Comparison of ENCODE assay signal across 8 cellular contexts in the genomic region with DNA sequence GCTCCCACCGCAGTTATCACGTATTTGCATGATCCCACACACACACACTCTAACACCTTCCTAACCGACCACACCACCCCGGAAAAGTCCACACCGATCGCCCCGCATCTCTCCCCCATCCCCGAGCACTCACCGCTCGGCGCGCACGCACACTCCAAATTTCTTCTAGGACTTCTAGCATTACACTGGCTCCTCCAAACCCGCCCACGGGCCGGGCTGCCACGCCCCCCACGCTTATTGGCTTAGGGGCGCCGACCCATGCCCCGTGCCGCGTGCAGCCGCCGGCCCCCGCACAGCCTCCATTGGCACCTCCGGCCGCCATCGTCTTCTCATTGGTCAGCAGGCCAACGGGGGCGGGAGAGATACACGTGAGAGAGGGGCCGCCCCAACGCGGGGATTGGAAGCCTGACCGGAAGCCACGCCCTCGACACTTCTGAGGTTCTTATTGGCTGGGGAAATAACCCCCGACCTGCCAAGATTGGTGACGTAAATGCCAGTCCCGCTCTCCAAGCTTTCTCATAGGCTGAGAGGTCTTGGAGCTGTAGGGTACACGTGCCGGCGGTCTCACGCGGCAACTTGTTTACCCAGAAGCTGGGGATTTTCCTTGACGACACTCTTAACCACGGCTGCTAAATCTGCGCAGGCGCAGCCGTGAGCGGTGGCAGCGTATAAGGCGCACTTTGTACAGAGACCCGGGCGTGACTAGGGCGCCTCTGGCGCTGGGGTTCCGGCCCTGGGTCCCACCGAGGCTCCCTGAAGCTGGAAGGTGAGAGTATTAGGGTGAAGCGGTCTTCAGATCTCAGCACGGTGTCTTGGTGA. TPM values are rescaled to one million over a fixed set of nuclear protein-coding genes. Genes with fewer than 3 reads are reported as not detected.
DNase-seq lines count a peak whose midpoint lies in the region; ATAC-seq and TF ChIP-seq lines count a peak whose summit lies in the region.

No MANE protein-coding gene starts in this region.

- DNase-seq in HFFc6 (peak; percentile 100), NB4 (ENCODE audit: low read depth) (peak; percentile 99), SK-N-DZ (ENCODE audit: low spot score) (peak; percentile 100), glutamatergic neuron (peak; percentile 99), osteocyte (ENCODE audit: extremely low spot score, unreplicated experiment) (peak; percentile 100), thyroid gland (peak; percentile 100)
- DNase-seq in activated naive CD4-positive, alpha-beta T cell treated with anti-CD3 and anti-CD28 coated beads, Interleukin-2, amount 50 U/mL, for 72 hours (ENCODE audit: low spot score in 2 of 2) = peak; percentile 99 to 100

- peak overlapping the region; percentile 98 to 100 (median 100) for H3K27ac ChIP-seq in thyroid gland

- intact Hi-C loops in thyroid gland (cut with DNase I) = no loop called here

- H3K36me3 ChIP-seq in thyroid gland = peaks cover 4 to 13% of the 10 kb centered on the region in 2 donors

- ATAC-seq in activated naive CD4-positive, alpha-beta T cell treated with anti-CD3 and anti-CD28 coated beads, Interleukin-2, amount 50 U/mL, for 72 hours = peak; percentile 70 to 82

- H3K9me3 ChIP-seq in thyroid gland = no peaks in the 10 kb centered on the region

- H3K4me3 Mint-ChIP-seq in HFFc6 (no peak overlapping the region), glutamatergic neuron (ENCODE audit: unreplicated experiment) (no peak overlapping the region), osteocyte (ENCODE audit: unreplicated experiment) (no peak overlapping the region)

- H3K27me3 Mint-ChIP-seq in HFFc6 (ENCODE audit: insufficient read depth) = peaks cover 14% of the 10 kb centered on the region
- H3K27me3 Mint-ChIP-seq in glutamatergic neuron (ENCODE audit: unreplicated experiment) = peaks cover 18% of the 10 kb centered on the region
- no peaks in the 10 kb centered on the region for H3K27me3 Mint-ChIP-seq in osteocyte (ENCODE audit: unreplicated experiment)

- H3K27ac Mint-ChIP-seq in HFFc6 (no peak overlapping the region), glutamatergic neuron (ENCODE audit: unreplicated experiment) (no peak overlapping the region), osteocyte (ENCODE audit: unreplicated experiment) (no peak overlapping the region)
- no peak overlapping the region for H3K27ac Mint-ChIP-seq in activated naive CD4-positive, alpha-beta T cell treated with anti-CD3 and anti-CD28 coated beads, Interleukin-2, amount 50 U/mL, for 72 hours

- TF ChIP-seq POLR2A in NB4 (IDR thresholded peaks at IDR 0.05; ENCODE audit: extremely low read depth, insufficient read length) (peak; percentile 46), thyroid gland (IDR thresholded peaks at IDR 0.05) (peak; percentile 100)

- H3K4me1 Mint-ChIP-seq in HFFc6 (ENCODE audit: low read depth) (peaks cover 26% of the 10 kb centered on the region), glutamatergic neuron (ENCODE audit: low read depth, unreplicated experiment) (peaks cover 28% of the 10 kb centered on the region), osteocyte (ENCODE audit: unreplicated experiment) (peaks cover 50% of the 10 kb centered on the region)

- no peaks in the 10 kb centered on the region for H3K27me3 ChIP-seq in thyroid gland

- peak; percentile 21; the same call in 1 of the 2 replicates for TF ChIP-seq CTCF in HFFc6 (IDR thresholded peaks at IDR 0.05)
- TF ChIP-seq CTCF in NB4 (IDR thresholded peaks at IDR 0.05; ENCODE audit: low read depth, low read length) = no peak
- no peak for TF ChIP-seq CTCF in glutamatergic neuron (IDR thresholded peaks at IDR 0.05; ENCODE audit: partially characterized antibody, unreplicated experiment)
- TF ChIP-seq CTCF in osteocyte (IDR thresholded peaks at IDR 0.05) = peak; percentile 8
- no peak for TF ChIP-seq CTCF in thyroid gland (IDR thresholded peaks at IDR 0.05)

- WGBS in thyroid gland, 2 donors = 1% methylated on average over 33 to 53 of the region's 62 CpGs

- H3K4me1 ChIP-seq in thyroid gland = peaks cover 30 to 54% of the 10 kb centered on the region in 2 donors

- H3K9me3 Mint-ChIP-seq in HFFc6 (no peaks in the 10 kb centered on the region), glutamatergic neuron (ENCODE audit: unreplicated experiment) (peaks cover 18% of the 10 kb centered on the region), osteocyte (ENCODE audit: unreplicated experiment) (no peaks in the 10 kb centered on the region)
- H3K9me3 Mint-ChIP-seq in activated naive CD4-positive, alpha-beta T cell treated with anti-CD3 and anti-CD28 coated beads, Interleukin-2, amount 50 U/mL, for 72 hours = no peaks in the 10 kb centered on the region

- peak overlapping the region; percentile 77 for H3K4me3 ChIP-seq in GM08714 (ENCODE audit: low read length)
- H3K4me3 ChIP-seq in NB4 (ENCODE audit: low read depth, low read length) = peak overlapping the region; percentile 59
- H3K4me3 ChIP-seq in thyroid gland (replicated peaks in 1 of 3) = peak overlapping the region; percentile 63 to 100 (median 81)

- peaks cover 4% of the 10 kb centered on the region; the same call in 1 of the 2 replicates for H3K36me3 Mint-ChIP-seq in HFFc6 (ENCODE audit: low read depth)
- H3K36me3 Mint-ChIP-seq in activated naive CD4-positive, alpha-beta T cell treated with anti-CD3 and anti-CD28 coated beads, Interleukin-2, amount 50 U/mL, for 72 hours = peaks cover 5 to 17% of the 10 kb centered on the region in 2 donors
- no peaks in the 10 kb centered on the region for H3K36me3 Mint-ChIP-seq in glutamatergic neuron (ENCODE audit: unreplicated experiment)
- H3K36me3 Mint-ChIP-seq in osteocyte (ENCODE audit: unreplicated experiment) = peaks cover 7% of the 10 kb centered on the region

RNA-seq across cellular contexts. Expression of a gene that starts 4.2 kb away (rescaled TPM):
- total RNA-seq in HFFc6 (2021; fragmentation: NEBNext Ultra II Directional; extraction: Animal tissue kit (Norgen Biotek cat#: 25700)) = 10 to 100 TPM; 18.9 to 31.8 (median 26.9) TPM
- 8.1 and 24.4 TPM in 2 replicates for polyA plus RNA-seq in SK-N-DZ (2014; cell fraction: cytosol; rRNA removed)
- 10.2 and 34.8 TPM in 2 replicates for polyA plus RNA-seq in SK-N-DZ (2014; cell fraction: nucleus; rRNA removed)
- total RNA-seq in activated naive CD4-positive, alpha-beta T cell treated with anti-CD3 and anti-CD28 coated beads, Interleukin-2, amount 50 U/mL, for 72 hours = 100 to 1,000 TPM in 1 of 2 donors, 10 to 100 TPM in 1; 80.9 to 294 TPM
- 64.6 TPM for total RNA-seq in glutamatergic neuron (ENCODE audit: unreplicated experiment)
- 106 and 173 TPM in 2 replicates for total RNA-seq in osteocyte
- 100 to 1,000 TPM in 3 of 4 donors, 10 to 100 TPM in 1; 85.2 to 148 (median 137) TPM for total RNA-seq in thyroid gland

RNA-seq across cellular contexts. Expression of a gene that starts 6.4 kb away (rescaled TPM):
- total RNA-seq in HFFc6 (2021; fragmentation: NEBNext Ultra II Directional; extraction: Animal tissue kit (Norgen Biotek cat#: 25700)) = 10 to 100 TPM; 37.0 to 47.6 (median 44.5) TPM
- 20.2 and 21.1 TPM in 2 replicates for polyA plus RNA-seq in SK-N-DZ (2014; cell fraction: cytosol; rRNA removed)
- polyA plus RNA-seq in SK-N-DZ (2014; cell fraction: nucleus; rRNA removed) = 33.0 and 65.8 TPM in 2 replicates
- 10 to 100 TPM; 43.6 to 85.6 TPM for total RNA-seq in activated naive CD4-positive, alpha-beta T cell treated with anti-CD3 and anti-CD28 coated beads, Interleukin-2, amount 50 U/mL, for 72 hours
- total RNA-seq in glutamatergic neuron (ENCODE audit: unreplicated experiment) (117 TPM), osteocyte (57.2 and 70.0 TPM in 2 replicates), thyroid gland (10 to 100 TPM; 30.6 to 35.2 (median 33.4) TPM)

RNA-seq across cellular contexts. Expression of a gene that starts 19.8 kb away (rescaled TPM):
- total RNA-seq in HFFc6 (2021; fragmentation: NEBNext Ultra II Directional; extraction: Animal tissue kit (Norgen Biotek cat#: 25700)) = 10 to 100 TPM; 13.8 to 18.8 (median 17.5) TPM
- polyA plus RNA-seq in SK-N-DZ (2014; cell fraction: cytosol; rRNA removed) = 32.7 and 35.3 TPM in 2 replicates
- polyA plus RNA-seq in SK-N-DZ (2014; cell fraction: nucleus; rRNA removed) = 42.2 and 44.9 TPM in 2 replicates
- total RNA-seq in activated naive CD4-positive, alpha-beta T cell treated with anti-CD3 and anti-CD28 coated beads, Interleukin-2, amount 50 U/mL, for 72 hours = 10 to 100 TPM; 32.7 to 48.9 TPM
- total RNA-seq in glutamatergic neuron (ENCODE audit: unreplicated experiment) = 12.8 TPM
- total RNA-seq in osteocyte = 8.4 and 10.5 TPM in 2 replicates
- total RNA-seq in thyroid gland = 10 to 100 TPM; 19.7 to 34.7 (median 32.2) TPM

RNA-seq across cellular contexts. Expression of a gene that starts 32.5 kb away (rescaled TPM):
- total RNA-seq in HFFc6 (2021; fragmentation: NEBNext Ultra II Directional; extraction: Animal tissue kit (Norgen Biotek cat#: 25700)) = under 1 TPM; 0.24 to 0.54 (median 0.41) TPM
- polyA plus RNA-seq in SK-N-DZ (2014; cell fraction: cytosol; rRNA removed) = 2.8 and 5.1 TPM in 2 replicates
- polyA plus RNA-seq in SK-N-DZ (2014; cell fraction: nucleus; rRNA removed) = 3.8 and 5.2 TPM in 2 replicates
- 10 to 100 TPM in 1 of 2 donors, 1 to 10 TPM in 1; 7.5 to 10.7 TPM for total RNA-seq in activated naive CD4-positive, alpha-beta T cell treated with anti-CD3 and anti-CD28 coated beads, Interleukin-2, amount 50 U/mL, for 72 hours
- 2.2 TPM for total RNA-seq in glutamatergic neuron (ENCODE audit: unreplicated experiment)
- 2.0 and 2.3 TPM in 2 replicates for total RNA-seq in osteocyte
- 1 to 10 TPM in 1 of 4 donors, not detected in 3; 1.7 TPM for total RNA-seq in thyroid gland

RNA-seq across cellular contexts. Expression of a gene that starts 33.6 kb away (rescaled TPM):
- 1 to 10 TPM; 4.4 to 6.0 (median 4.6) TPM for total RNA-seq in HFFc6 (2021; fragmentation: NEBNext Ultra II Directional; extraction: Animal tissue kit (Norgen Biotek cat#: 25700))
- polyA plus RNA-seq in SK-N-DZ (2014; cell fraction: cytosol; rRNA removed) = 7.7 and 9.6 TPM in 2 replicates
- polyA plus RNA-seq in SK-N-DZ (2014; cell fraction: nucleus; rRNA removed) = 3.0 and 7.0 TPM in 2 replicates
- total RNA-seq in activated naive CD4-positive, alpha-beta T cell treated with anti-CD3 and anti-CD28 coated beads, Interleukin-2, amount 50 U/mL, for 72 hours = 1 to 10 TPM; 5.4 to 7.2 TPM
- total RNA-seq in glutamatergic neuron (ENCODE audit: unreplicated experiment) = 14.2 TPM
- 6.2 and 6.8 TPM in 2 replicates for total RNA-seq in osteocyte
- 10 to 100 TPM in 3 of 4 donors, 1 to 10 TPM in 1; 7.7 to 17.0 (median 15.5) TPM for total RNA-seq in thyroid gland

Comparison
In these comparisons a context has a peak if more than half of its experiments do, and no peak if none do; other contexts are left out.
1. Peak in every context shown above with its lines: DNase-seq, ATAC-seq, H3K4me3 ChIP-seq and H3K27ac ChIP-seq.
2. CTCF ChIP-seq: peak in HFFc6 (single experiment) and osteocyte (single experiment); none in NB4 (single experiment), glutamatergic neuron (single experiment) and thyroid gland (0 of 6).